Comparison of ENCODE assay signal across 8 cellular contexts in genomic region chr6:28212510-28213212, GRCh38. TPM values are rescaled to one million over a fixed set of nuclear protein-coding genes. Genes with fewer than 3 reads are reported as not detected.
DNase-seq lines count a peak whose midpoint lies in the region; ATAC-seq, FAIRE-seq and TF ChIP-seq lines count a peak whose summit lies in the region.

No MANE protein-coding gene starts in this region.

- H3F3A ChIP-seq in PC-9 (ENCODE audit: insufficient read depth, low read depth) = peaks cover 32% of the 10 kb centered on the region

- no peaks in the 10 kb centered on the region for H3K27me3 Mint-ChIP-seq in Calu3 (ENCODE audit: unreplicated experiment)

- peak; percentile 58 for ATAC-seq in GM19452 (IDR thresholded peaks at IDR 0.05; ENCODE audit: unreplicated experiment)

- peaks cover 21% of the 10 kb centered on the region for H3K4me1 ChIP-seq in PC-9 (replicated peaks; ENCODE audit: insufficient read depth)
- no peaks in the 10 kb centered on the region for H3K4me1 ChIP-seq in kidney (ENCODE audit: control insufficient read depth in 1 of 2, insufficient read depth in 1 of 2, low read depth in 1 of 2, low read length in 2 of 2)

- no peaks in the 10 kb centered on the region for H4K20me1 ChIP-seq in PC-9 (ENCODE audit: insufficient read depth)

- CTCF ChIA-PET in Calu3 (lab: Charles Lee) = no interaction called here
- CTCF ChIA-PET in PC-9 (lab: Charles Lee) = no interaction called here

- H3K27me3 ChIP-seq in PC-9 (ENCODE audit: insufficient read depth, low read depth) = no peaks in the 10 kb centered on the region

- no peak; the same call in 1 of the 2 replicates for TF ChIP-seq EP300 in Ishikawa (IDR thresholded peaks at IDR 0.05; ENCODE audit: borderline replicate concordance)

- peak overlapping the region; percentile 68 for H3K27ac Mint-ChIP-seq in Calu3 (ENCODE audit: unreplicated experiment)

- H3K4me1 Mint-ChIP-seq in Calu3 (ENCODE audit: low read depth, unreplicated experiment) = peaks cover 17% of the 10 kb centered on the region

- no peaks in the 10 kb centered on the region for H3K9me2 ChIP-seq in PC-9 (ENCODE audit: insufficient read depth)

- H3K9me3 Mint-ChIP-seq in Calu3 (ENCODE audit: low read depth, unreplicated experiment) = no peaks in the 10 kb centered on the region

- no peak overlapping the region for H3K9ac ChIP-seq in kidney (ENCODE audit: low read length in 2 of 2)

- TF ChIP-seq CTCF in Calu3 (IDR thresholded peaks at IDR 0.05; ENCODE audit: unreplicated experiment) (no peak), PC-9 (conservative IDR thresholded peaks at IDR 0.05) (no peak), kidney (IDR thresholded peaks at IDR 0.05; ENCODE audit: borderline replicate concordance, extremely low read depth, insufficient read depth) (no peak)

- H3K27ac ChIP-seq in PC-9 = peak overlapping the region; percentile 70
- no peak overlapping the region for H3K27ac ChIP-seq in kidney (ENCODE audit: low read depth in 2 of 2, low read length in 2 of 2)

- TF ChIP-seq RAD21 in Ishikawa (IDR thresholded peaks at IDR 0.05; ENCODE audit: low read depth) = peak; percentile 48

- peak overlapping the region; percentile 64 for H3K4me3 ChIP-seq in PC-9
- H3K4me3 ChIP-seq in kidney (ENCODE audit: low read length in 2 of 2) = peak overlapping the region; percentile 11 to 46

- H3K9me3 ChIP-seq in PC-9 (ENCODE audit: insufficient read depth, low read depth) (no peaks in the 10 kb centered on the region), kidney (ENCODE audit: control insufficient read depth in 1 of 2, low read length in 2 of 2) (no peaks in the 10 kb centered on the region)

- H3K36me3 ChIP-seq in PC-9 (ENCODE audit: low read depth) = no peaks in the 10 kb centered on the region
- H3K36me3 ChIP-seq in kidney (ENCODE audit: control insufficient read depth in 1 of 2, insufficient read depth in 2 of 2, low read length in 2 of 2) = no peaks in the 10 kb centered on the region

- intact Hi-C loops in Calu3 (cut with micrococcal nuclease; ENCODE audit: unreplicated experiment) = loop anchor here (2.0 to 10.0 kb wide), 4 partner anchors 72 to 310 kb away; partner anchors contain the start of gene ZKSCAN8
- intact Hi-C loops in PC-9 (cut with micrococcal nuclease; ENCODE audit: unreplicated experiment) = loop anchor here (2.0 to 10.0 kb wide), 4 partner anchors 50 to 372 kb away; partner anchors contain the start of gene ZKSCAN8
- intact Hi-C loops in kidney (cut with DNase I) = no loop called here

- POLR2A ChIA-PET in PC-9 (lab: Charles Lee; ENCODE audit: unreplicated experiment) = no interaction called here

- H3K79me2 ChIP-seq in PC-9 (ENCODE audit: low read depth) = no peaks in the 10 kb centered on the region

- DNase-seq in Calu3 = peak; percentile 90
- peak; percentile 84 to 93 for DNase-seq in PC-9
- DNase-seq in astrocyte of the hippocampus (ENCODE audit: low read depth, low spot score) = peak; percentile 84
- DNase-seq in kidney = no peak
- peak; percentile 52 for DNase-seq in stimulated activated CD8-positive, alpha-beta memory T cell treated with anti-CD3 and anti-CD28 coated beads, Interleukin-15, amount 100 ng/mL, for 24 hours (ENCODE audit: low read depth)
- no peak for DNase-seq in hippocampal formation (lab: John Stamatoyannopoulos, UW)

- H2AFZ ChIP-seq in PC-9 = peak overlapping the region; percentile 86

- H3K36me3 Mint-ChIP-seq in Calu3 (ENCODE audit: insufficient read depth, unreplicated experiment) = peaks cover 15% of the 10 kb centered on the region

- peak overlapping the region; percentile 71 for H3K4me3 Mint-ChIP-seq in Calu3 (ENCODE audit: low read depth, unreplicated experiment)

- FAIRE-seq in kidney (lab: Jason Lieb, UNC) = no peak

- peak overlapping the region; percentile 87 for H3K4me2 ChIP-seq in PC-9

- BruUV-seq in Calu3 (replicated peaks; lab: Mats Ljungman, UMichigan) (TSS peak; percentile 100), PC-9 (replicated peaks; lab: Mats Ljungman, UMichigan) (TSS peak; percentile 97)

TF ChIP-seq in Ishikawa, 13 proteins besides CTCF, POLR2A, EP300 and RAD21:
- TF ChIP-seq ZBTB7A (IDR thresholded peaks at IDR 0.05; ENCODE audit: low read depth) = no peak
- TF ChIP-seq TCF12 (IDR thresholded peaks at IDR 0.05; ENCODE audit: low read depth) = no peak
- no peak for TF ChIP-seq CREB1 (IDR thresholded peaks at IDR 0.05; ENCODE audit: low read depth)
- TF ChIP-seq NFIC (IDR thresholded peaks at IDR 0.05) = peak; percentile 21; the same call in 1 of the 2 replicates
- peak; percentile 94 for TF ChIP-seq TEAD4 (IDR thresholded peaks at IDR 0.05)
- TF ChIP-seq FOXM1 (IDR thresholded peaks at IDR 0.05; ENCODE audit: borderline replicate concordance, low read depth) = no peak
- no peak for TF ChIP-seq USF1 (IDR thresholded peaks at IDR 0.05)
- no peak for TF ChIP-seq MAX (IDR thresholded peaks at IDR 0.05)
- no peak for TF ChIP-seq REST (IDR thresholded peaks at IDR 0.05; ENCODE audit: low read depth)
- TF ChIP-seq YY1 (IDR thresholded peaks at IDR 0.05; ENCODE audit: low read depth) = peak; percentile 65; the same call in 1 of the 2 replicates
- TF ChIP-seq EGR1 (IDR thresholded peaks at IDR 0.05) = no peak
- no peak for TF ChIP-seq TAF1 (IDR thresholded peaks at IDR 0.05; ENCODE audit: low read depth)
- peak; percentile 56 for TF ChIP-seq CEBPB (IDR thresholded peaks at IDR 0.05)
TF ChIP-seq in Ishikawa: peak in this region for 4.

RNA-seq across cellular contexts. Expression of gene ZSCAN9, which starts 12.4 kb away (rescaled TPM):
- total RNA-seq in Calu3 (2022) = 24.6 and 25.8 TPM in 2 replicates
- total RNA-seq in PC-9 (2021) = 19.2 and 20.4 TPM in 2 replicates
- 15.6 TPM for total RNA-seq in kidney
- polyA plus RNA-seq in kidney (ENCODE audit: insufficient read depth, low read depth, low replicate concordance) = 8.1 TPM

RNA-seq across cellular contexts. Expression of gene ZKSCAN4, which starts 39.4 kb away (rescaled TPM):
- total RNA-seq in Calu3 (2022) (6.1 and 6.7 TPM in 2 replicates), PC-9 (2021) (6.0 and 6.7 TPM in 2 replicates), kidney (7.4 TPM)
- polyA plus RNA-seq in kidney (ENCODE audit: insufficient read depth, low read depth, low replicate concordance) = 3.9 TPM

RNA-seq across cellular contexts. Expression of gene NKAPL, which starts 46.4 kb away (rescaled TPM):
- not detected in 2 replicates for total RNA-seq in Calu3 (2022)
- total RNA-seq in PC-9 (2021) = not detected in 2 replicates
- 1.2 TPM for total RNA-seq in kidney
- 1.7 TPM for polyA plus RNA-seq in kidney (ENCODE audit: insufficient read depth, low read depth, low replicate concordance)

RNA-seq across cellular contexts. Expression of gene ZSCAN26, which starts 54.3 kb away (rescaled TPM):
- total RNA-seq in Calu3 (2022) = 13.1 and 14.2 TPM in 2 replicates
- 12.1 and 14.8 TPM in 2 replicates for total RNA-seq in PC-9 (2021)
- total RNA-seq in kidney = 17.2 TPM
- polyA plus RNA-seq in kidney (ENCODE audit: insufficient read depth, low read depth, low replicate concordance) = 11.8 TPM

Comparison
In these comparisons a context has a peak if more than half of its experiments do, and no peak if none do; other contexts are left out.
1. DNase-seq: peak in Calu3 (single experiment), PC-9 (2 of 2), astrocyte of the hippocampus (single experiment) and stimulated activated CD8-positive, alpha-beta memory T cell treated with anti-CD3 and anti-CD28 coated beads, Interleukin-15, amount 100 ng/mL, for 24 hours (single experiment); none in kidney (single experiment) and hippocampal formation (0 of 2).